14 cellular contexts compared by ENCODE assay signal in genomic region chr14:99573436-99574098, GRCh38. TPM values are rescaled to one million over a fixed set of nuclear protein-coding genes. Genes with fewer than 3 reads are reported as not detected.
DNase-seq lines count a peak whose midpoint lies in the region; ATAC-seq and TF ChIP-seq lines count a peak whose summit lies in the region.
"Had no signal": no experiment of that assay in that cellular context is flagged by ENCODE, and none has a peak within 500 bp of the region (broad histone marks: within the 10 kb centered on the region; RNA-seq: fewer than 3 reads in every experiment).

No MANE protein-coding gene starts in this region.

- H3K9me3 Mint-ChIP-seq in MCF 10A (ENCODE audit: unreplicated experiment), result no peaks in the 10 kb centered on the region

- TF ChIP-seq POLR2A in breast epithelium (IDR thresholded peaks at IDR 0.05) (no peak), upper lobe of left lung (IDR thresholded peaks at IDR 0.05) (no peak)

- no peak for ATAC-seq in upper lobe of left lung (ENCODE audit: low FRiP score in 2 of 2)
- no peak for ATAC-seq in GM21367 (IDR thresholded peaks at IDR 0.05; ENCODE audit: unreplicated experiment)
- no peak for ATAC-seq in HG03280 (IDR thresholded peaks at IDR 0.05; ENCODE audit: unreplicated experiment)

- H3K4me3 ChIP-seq in breast epithelium (no peak overlapping the region), ectodermal cell (ENCODE audit: insufficient read depth, low read depth, low read length) (no peak overlapping the region), mucosa of rectum (ENCODE audit: low read length in 2 of 2) (no peak overlapping the region), upper lobe of left lung (no peak overlapping the region)
- H3K4me3 ChIP-seq: ascending aorta, smooth muscle cell had no signal

- no peak overlapping the region for H3K4me3 Mint-ChIP-seq in MCF 10A (ENCODE audit: unreplicated experiment)

- no peak overlapping the region for H3K27ac Mint-ChIP-seq in MCF 10A (ENCODE audit: low read depth, unreplicated experiment)

- no TSS peak for BruUV-seq in MCF 10A (replicated peaks; lab: Mats Ljungman, UMichigan)

- POLR2A ChIA-PET in MCF 10A (lab: Yijun Ruan, JAX), result interaction anchor here (0.6 to 5.2 kb wide), 2 partner anchors 9 to 30 kb away, joined by 3 to 57 read pairs; partner anchors contain the start of gene CCDC85C

- peaks cover 50% of the 10 kb centered on the region for H3K4me1 Mint-ChIP-seq in MCF 10A (ENCODE audit: insufficient read depth, unreplicated experiment)

- H3K4me1 ChIP-seq in breast epithelium, result peaks cover 14 to 48% of the 10 kb centered on the region in 2 donors
- peaks cover 77% of the 10 kb centered on the region for H3K4me1 ChIP-seq in ectodermal cell (ENCODE audit: control insufficient read depth, insufficient read depth, low read length)
- peaks cover 84 to 94% of the 10 kb centered on the region in 2 donors for H3K4me1 ChIP-seq in mucosa of rectum (ENCODE audit: control insufficient read depth in 2 of 2, insufficient read depth in 2 of 2, low read length in 2 of 2)
- peaks cover 72 to 85% (median 81%) of the 10 kb centered on the region in 4 donors for H3K4me1 ChIP-seq in upper lobe of left lung

- DNase-seq in breast epithelium (ENCODE audit: low spot score in 2 of 2), result no peak
- no peak for DNase-seq in MCF 10A (ENCODE audit: unreplicated experiment)
- DNase-seq in upper lobe of left lung, result no peak
- DNase-seq in NCI-H1694 (lab: John Stamatoyannopoulos, UW), result no peak
- DNase-seq: activated CD4-positive, alpha-beta T cell treated with anti-CD3 and anti-CD28 coated beads for 1 hour; activated T-cell treated with anti-CD3 and anti-CD28 coated beads, Interleukin-2, amount 50 U/mL, for 48 hours; DND-41; NCI-H1436 had no signal

- H3K27me3 ChIP-seq in breast epithelium (no peaks in the 10 kb centered on the region), ectodermal cell (ENCODE audit: control insufficient read depth, insufficient read depth, low read length, poor library complexity, severe bottlenecking) (no peaks in the 10 kb centered on the region), mucosa of rectum (ENCODE audit: control insufficient read depth in 2 of 2, insufficient read depth in 2 of 2, low read length in 2 of 2) (no peaks in the 10 kb centered on the region), upper lobe of left lung (no peaks in the 10 kb centered on the region)
- H3K27me3 ChIP-seq: ascending aorta had no signal

- H3K27me3 Mint-ChIP-seq in MCF 10A (ENCODE audit: insufficient read depth, unreplicated experiment), result no peaks in the 10 kb centered on the region

- H3K36me3 ChIP-seq in breast epithelium, result no peaks in the 10 kb centered on the region
- H3K36me3 ChIP-seq in ectodermal cell (ENCODE audit: control insufficient read depth, insufficient read depth, low read length), result no peaks in the 10 kb centered on the region
- H3K36me3 ChIP-seq in mucosa of rectum (ENCODE audit: control insufficient read depth in 2 of 2, insufficient read depth in 2 of 2, low read length in 2 of 2), result peaks cover 0 to 3% of the 10 kb centered on the region in 2 donors
- H3K36me3 ChIP-seq in upper lobe of left lung, result no peaks in the 10 kb centered on the region
- H3K36me3 ChIP-seq: ascending aorta had no signal

- TF ChIP-seq CTCF in breast epithelium (IDR thresholded peaks at IDR 0.05) (no peak), MCF 10A (IDR thresholded peaks at IDR 0.05; ENCODE audit: unreplicated experiment) (no peak), upper lobe of left lung (IDR thresholded peaks at IDR 0.05) (no peak)

- CTCF ChIA-PET in MCF 10A (lab: Yijun Ruan, JAX), result interaction anchor here (0.6 to 4.5 kb wide), 4 partner anchors 9 to 156 kb away, joined by 3 to 18 read pairs (median 5); no protein-coding TSS in a partner anchor

- H3K9me3 ChIP-seq in breast epithelium (no peaks in the 10 kb centered on the region), ectodermal cell (ENCODE audit: control insufficient read depth, low read length) (no peaks in the 10 kb centered on the region), mucosa of rectum (ENCODE audit: control insufficient read depth in 2 of 2, low read length in 2 of 2) (no peaks in the 10 kb centered on the region), upper lobe of left lung (no peaks in the 10 kb centered on the region)
- H3K9me3 ChIP-seq: ascending aorta had no signal

- intact Hi-C loops in breast epithelium (cut with DNase I; ENCODE audit: low total_unique reads) (no loop called here), MCF 10A (cut with micrococcal nuclease) (no loop called here)

- no peak for TF ChIP-seq EP300 in upper lobe of left lung (IDR thresholded peaks at IDR 0.05)

- H3K27ac ChIP-seq in breast epithelium (peak overlapping the region; percentile 84 to 87), ectodermal cell (ENCODE audit: insufficient read depth, low read depth, low read length, poor library complexity, severe bottlenecking) (peak overlapping the region; percentile 80), mucosa of rectum (ENCODE audit: low read depth in 2 of 2, low read length in 2 of 2) (peak overlapping the region; percentile 66 to 77), upper lobe of left lung (peak overlapping the region; percentile 66 to 79 (median 75))

- 71 to 75% methylated on average over 15 of the region's 15 CpGs for WGBS in ectodermal cell, 2 experiments
- WGBS in upper lobe of left lung, 2 donors, result 87% methylated on average over 6 to 15 of the region's 15 CpGs

- no peaks in the 10 kb centered on the region for H3K36me3 Mint-ChIP-seq in MCF 10A (ENCODE audit: insufficient read depth, unreplicated experiment)

- no peak overlapping the region for H3K9ac ChIP-seq in mucosa of rectum (ENCODE audit: low read depth in 1 of 2, low read length in 2 of 2)

RNA-seq across cellular contexts. Expression of gene CCDC85C, which starts 30.4 kb away (rescaled TPM):
- total RNA-seq in breast epithelium, result 1 to 10 TPM; 1.3 to 8.3 (median 4.3) TPM
- total RNA-seq in MCF 10A (2022), result 19.1 and 29.9 TPM in 2 replicates
- polyA plus RNA-seq in ectodermal cell (2013, experiment 1 of 4), result 67.5 TPM
- 71.2 TPM for polyA plus RNA-seq in ectodermal cell (2013, experiment 2 of 4)
- polyA plus RNA-seq in ectodermal cell (2013, experiment 3 of 4), result 48.8 TPM
- polyA plus RNA-seq in ectodermal cell (2013, experiment 4 of 4), result 50.3 TPM
- 10 to 100 TPM in 5 of 6 donors, 1 to 10 TPM in 1; 5.2 to 31.0 (median 20.4) TPM for total RNA-seq in upper lobe of left lung
